2 cellular contexts compared by ENCODE assay signal in the genomic region with DNA sequence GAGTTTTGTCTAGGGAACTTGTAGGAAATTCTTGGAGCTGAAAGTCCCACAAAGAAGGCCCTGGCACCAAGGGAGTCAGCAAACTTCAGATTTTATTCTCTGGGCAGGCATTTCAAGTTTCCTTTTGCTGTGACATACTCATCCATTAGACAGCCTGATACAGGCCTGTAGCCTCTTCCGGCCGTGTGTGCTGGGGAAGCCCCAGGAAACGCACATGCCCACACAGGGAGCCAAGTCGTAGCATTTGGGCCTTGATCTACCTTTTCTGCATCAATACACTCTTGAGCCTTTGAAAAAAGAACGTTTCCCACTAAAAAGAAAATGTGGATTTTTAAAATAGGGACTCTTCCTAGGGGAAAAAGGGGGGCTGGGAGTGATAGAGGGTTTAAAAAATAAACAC.
TF ChIP-seq lines count a peak whose summit lies in the region.

No MANE protein-coding gene starts in this region.

TF ChIP-seq in WTC11, 78 proteins besides CTCF, POLR2A, EP300 and RAD21 (continued from another document):
- no peak for TF ChIP-seq RORB (CRISPR knock-in tag; IDR thresholded peaks at IDR 0.05)
- no peak for TF ChIP-seq ELF4 (CRISPR knock-in tag; IDR thresholded peaks at IDR 0.05; ENCODE audit: low read depth)
- TF ChIP-seq, protein P1, sequence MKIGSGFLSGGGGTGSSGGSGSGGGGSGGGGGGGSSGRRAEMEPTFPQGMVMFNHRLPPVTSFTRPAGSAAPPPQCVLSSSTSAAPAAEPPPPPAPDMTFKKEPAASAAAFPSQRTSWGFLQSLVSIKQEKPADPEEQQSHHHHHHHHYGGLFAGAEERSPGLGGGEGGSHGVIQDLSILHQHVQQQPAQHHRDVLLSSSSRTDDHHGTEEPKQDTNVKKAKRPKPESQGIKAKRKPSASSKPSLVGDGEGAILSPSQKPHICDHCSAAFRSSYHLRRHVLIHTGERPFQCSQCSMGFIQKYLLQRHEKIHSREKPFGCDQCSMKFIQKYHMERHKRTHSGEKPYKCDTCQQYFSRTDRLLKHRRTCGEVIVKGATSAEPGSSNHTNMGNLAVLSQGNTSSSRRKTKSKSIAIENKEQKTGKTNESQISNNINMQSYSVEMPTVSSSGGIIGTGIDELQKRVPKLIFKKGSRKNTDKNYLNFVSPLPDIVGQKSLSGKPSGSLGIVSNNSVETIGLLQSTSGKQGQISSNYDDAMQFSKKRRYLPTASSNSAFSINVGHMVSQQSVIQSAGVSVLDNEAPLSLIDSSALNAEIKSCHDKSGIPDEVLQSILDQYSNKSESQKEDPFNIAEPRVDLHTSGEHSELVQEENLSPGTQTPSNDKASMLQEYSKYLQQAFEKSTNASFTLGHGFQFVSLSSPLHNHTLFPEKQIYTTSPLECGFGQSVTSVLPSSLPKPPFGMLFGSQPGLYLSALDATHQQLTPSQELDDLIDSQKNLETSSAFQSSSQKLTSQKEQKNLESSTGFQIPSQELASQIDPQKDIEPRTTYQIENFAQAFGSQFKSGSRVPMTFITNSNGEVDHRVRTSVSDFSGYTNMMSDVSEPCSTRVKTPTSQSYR (CRISPR knock-in tag; IDR thresholded peaks at IDR 0.05): no peak
- TF ChIP-seq, protein P2, sequence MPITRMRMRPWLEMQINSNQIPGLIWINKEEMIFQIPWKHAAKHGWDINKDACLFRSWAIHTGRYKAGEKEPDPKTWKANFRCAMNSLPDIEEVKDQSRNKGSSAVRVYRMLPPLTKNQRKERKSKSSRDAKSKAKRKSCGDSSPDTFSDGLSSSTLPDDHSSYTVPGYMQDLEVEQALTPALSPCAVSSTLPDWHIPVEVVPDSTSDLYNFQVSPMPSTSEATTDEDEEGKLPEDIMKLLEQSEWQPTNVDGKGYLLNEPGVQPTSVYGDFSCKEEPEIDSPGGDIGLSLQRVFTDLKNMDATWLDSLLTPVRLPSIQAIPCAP (CRISPR knock-in tag; IDR thresholded peaks at IDR 0.05): no peak

TF ChIP-seq in GM23338, 12 proteins besides CTCF, POLR2A, EP300 and RAD21 (continued from another document):
- TF ChIP-seq, protein P3, sequence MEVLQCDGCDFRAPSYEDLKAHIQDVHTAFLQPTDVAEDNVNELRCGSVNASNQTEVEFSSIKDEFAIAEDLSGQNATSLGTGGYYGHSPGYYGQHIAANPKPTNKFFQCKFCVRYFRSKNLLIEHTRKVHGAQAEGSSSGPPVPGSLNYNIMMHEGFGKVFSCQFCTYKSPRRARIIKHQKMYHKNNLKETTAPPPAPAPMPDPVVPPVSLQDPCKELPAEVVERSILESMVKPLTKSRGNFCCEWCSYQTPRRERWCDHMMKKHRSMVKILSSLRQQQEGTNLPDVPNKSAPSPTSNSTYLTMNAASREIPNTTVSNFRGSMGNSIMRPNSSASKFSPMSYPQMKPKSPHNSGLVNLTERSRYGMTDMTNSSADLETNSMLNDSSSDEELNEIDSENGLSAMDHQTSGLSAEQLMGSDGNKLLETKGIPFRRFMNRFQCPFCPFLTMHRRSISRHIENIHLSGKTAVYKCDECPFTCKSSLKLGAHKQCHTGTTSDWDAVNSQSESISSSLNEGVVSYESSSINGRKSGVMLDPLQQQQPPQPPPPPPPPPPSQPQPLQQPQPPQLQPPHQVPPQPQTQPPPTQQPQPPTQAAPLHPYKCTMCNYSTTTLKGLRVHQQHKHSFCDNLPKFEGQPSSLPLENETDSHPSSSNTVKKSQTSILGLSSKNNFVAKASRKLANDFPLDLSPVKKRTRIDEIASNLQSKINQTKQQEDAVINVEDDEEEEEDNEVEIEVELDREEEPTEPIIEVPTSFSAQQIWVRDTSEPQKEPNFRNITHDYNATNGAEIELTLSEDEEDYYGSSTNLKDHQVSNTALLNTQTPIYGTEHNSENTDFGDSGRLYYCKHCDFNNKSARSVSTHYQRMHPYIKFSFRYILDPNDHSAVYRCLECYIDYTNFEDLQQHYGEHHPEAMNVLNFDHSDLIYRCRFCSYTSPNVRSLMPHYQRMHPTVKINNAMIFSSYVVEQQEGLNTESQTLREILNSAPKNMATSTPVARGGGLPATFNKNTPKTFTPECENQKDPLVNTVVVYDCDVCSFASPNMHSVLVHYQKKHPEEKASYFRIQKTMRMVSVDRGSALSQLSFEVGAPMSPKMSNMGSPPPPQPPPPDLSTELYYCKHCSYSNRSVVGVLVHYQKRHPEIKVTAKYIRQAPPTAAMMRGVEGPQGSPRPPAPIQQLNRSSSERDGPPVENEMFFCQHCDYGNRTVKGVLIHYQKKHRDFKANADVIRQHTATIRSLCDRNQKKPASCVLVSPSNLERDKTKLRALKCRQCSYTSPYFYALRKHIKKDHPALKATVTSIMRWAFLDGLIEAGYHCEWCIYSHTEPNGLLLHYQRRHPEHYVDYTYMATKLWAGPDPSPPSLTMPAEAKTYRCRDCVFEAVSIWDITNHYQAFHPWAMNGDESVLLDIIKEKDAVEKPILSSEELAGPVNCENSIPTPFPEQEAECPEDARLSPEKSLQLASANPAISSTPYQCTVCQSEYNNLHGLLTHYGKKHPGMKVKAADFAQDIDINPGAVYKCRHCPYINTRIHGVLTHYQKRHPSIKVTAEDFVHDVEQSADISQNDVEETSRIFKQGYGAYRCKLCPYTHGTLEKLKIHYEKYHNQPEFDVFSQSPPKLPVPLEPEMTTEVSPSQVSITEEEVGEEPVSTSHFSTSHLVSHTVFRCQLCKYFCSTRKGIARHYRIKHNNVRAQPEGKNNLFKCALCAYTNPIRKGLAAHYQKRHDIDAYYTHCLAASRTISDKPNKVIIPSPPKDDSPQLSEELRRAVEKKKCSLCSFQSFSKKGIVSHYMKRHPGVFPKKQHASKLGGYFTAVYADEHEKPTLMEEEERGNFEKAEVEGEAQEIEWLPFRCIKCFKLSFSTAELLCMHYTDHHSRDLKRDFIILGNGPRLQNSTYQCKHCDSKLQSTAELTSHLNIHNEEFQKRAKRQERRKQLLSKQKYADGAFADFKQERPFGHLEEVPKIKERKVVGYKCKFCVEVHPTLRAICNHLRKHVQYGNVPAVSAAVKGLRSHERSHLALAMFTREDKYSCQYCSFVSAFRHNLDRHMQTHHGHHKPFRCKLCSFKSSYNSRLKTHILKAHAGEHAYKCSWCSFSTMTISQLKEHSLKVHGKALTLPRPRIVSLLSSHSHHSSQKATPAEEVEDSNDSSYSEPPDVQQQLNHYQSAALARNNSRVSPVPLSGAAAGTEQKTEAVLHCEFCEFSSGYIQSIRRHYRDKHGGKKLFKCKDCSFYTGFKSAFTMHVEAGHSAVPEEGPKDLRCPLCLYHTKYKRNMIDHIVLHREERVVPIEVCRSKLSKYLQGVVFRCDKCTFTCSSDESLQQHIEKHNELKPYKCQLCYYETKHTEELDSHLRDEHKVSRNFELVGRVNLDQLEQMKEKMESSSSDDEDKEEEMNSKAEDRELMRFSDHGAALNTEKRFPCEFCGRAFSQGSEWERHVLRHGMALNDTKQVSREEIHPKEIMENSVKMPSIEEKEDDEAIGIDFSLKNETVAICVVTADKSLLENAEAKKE (CRISPR knock-in tag; IDR thresholded peaks at IDR 0.05): no peak
- TF ChIP-seq POLR2AphosphoS5 (IDR thresholded peaks at IDR 0.05; ENCODE audit: low read depth) (no peak), CREB1 (CRISPR knock-in tag; IDR thresholded peaks at IDR 0.05; ENCODE audit: low read depth) (no peak)
